In genomic region chr5:32339198-32339597, GRCh38 we compare ENCODE assay signal across 20 cellular contexts. TPM values are rescaled to one million over a fixed set of nuclear protein-coding genes. Genes with fewer than 3 reads are reported as not detected.
A peak's percentile ranks its signal among the peaks of the same experiment; 100 is the strongest.
DNase-seq lines count a peak whose midpoint lies in the region; ATAC-seq, FAIRE-seq and TF ChIP-seq lines count a peak whose summit lies in the region.
"Had no signal": no experiment of that assay in that cellular context is flagged by ENCODE, and none has a peak within 500 bp of the region (broad histone marks: within the 10 kb centered on the region; RNA-seq: fewer than 3 reads in every experiment).

No MANE protein-coding gene starts in this region.

- H3K9me1 ChIP-seq in K562 (ENCODE audit: control insufficient read depth, insufficient read depth, low read length) = no peaks in the 10 kb centered on the region

- no peaks in the 10 kb centered on the region for H3K27me3 ChIP-seq in cardiac muscle cell
- H3K27me3 ChIP-seq in heart right ventricle = no peaks in the 10 kb centered on the region
- no peaks in the 10 kb centered on the region; a peak in 1 of 5 replicates for H3K27me3 ChIP-seq in K562 (ENCODE audit: control insufficient read depth in 2 of 2, insufficient read depth in 2 of 2, low read length in 2 of 2)
- H3K27me3 ChIP-seq: BLaER1, neutrophil, uterus had no signal

- no peak for TF ChIP-seq POLR2A in NB4 (IDR thresholded peaks at IDR 0.05; ENCODE audit: extremely low read depth, insufficient read length)
- no peak for TF ChIP-seq POLR2A in K562 (conservative IDR thresholded peaks at IDR 0.05)

- H3K4me2 ChIP-seq in K562 (ENCODE audit: insufficient read depth, low read length) = no peak overlapping the region
- H3K4me2 ChIP-seq: BLaER1 had no signal

- H3K4me1 ChIP-seq in cardiac muscle cell (ENCODE audit: low read depth) = no peaks in the 10 kb centered on the region
- H3K4me1 ChIP-seq in heart right ventricle = no peaks in the 10 kb centered on the region
- H3K4me1 ChIP-seq in K562 (replicated peaks in 1 of 2; ENCODE audit: control insufficient read depth in 2 of 2, insufficient read depth in 2 of 2, low read length in 2 of 2) = no peaks in the 10 kb centered on the region
- H3K4me1 ChIP-seq: BLaER1, uterus had no signal

- POLR2A ChIA-PET in K562 (lab: Yijun Ruan, JAX) = interaction anchor here (0.9 to 1.1 kb wide), 2 partner anchors 10 to 26 kb away, joined by 3 read pairs; no protein-coding TSS in a partner anchor

- no peak overlapping the region for H3K9ac ChIP-seq in K562 (ENCODE audit: insufficient read depth in 1 of 2, low read depth in 2 of 2, low read length in 2 of 2)
- H3K9ac ChIP-seq: BLaER1 had no signal

- TF ChIP-seq CTCF in cardiac muscle cell (IDR thresholded peaks at IDR 0.05; ENCODE audit: low read depth, low read length) (no peak), heart right ventricle (IDR thresholded peaks at IDR 0.05) (no peak), NB4 (IDR thresholded peaks at IDR 0.05; ENCODE audit: low read depth, low read length) (no peak), K562 (IDR thresholded peaks at IDR 0.05 in 2 of 3, conservative IDR thresholded peaks at IDR 0.05 in 1 of 3; ENCODE audit: insufficient read depth in 2 of 3, low read depth in 1 of 3, low read length in 3 of 3) (no peak), Calu3 (IDR thresholded peaks at IDR 0.05; ENCODE audit: unreplicated experiment) (no peak)

- H3K27ac ChIP-seq in cardiac muscle cell (no peak overlapping the region), heart right ventricle (no peak overlapping the region), K562 (ENCODE audit: extremely low read depth, low read depth, low read length) (no peak overlapping the region)
- H3K27ac ChIP-seq: BLaER1, neutrophil, uterus had no signal

- H3K36me3 ChIP-seq in cardiac muscle cell (no peaks in the 10 kb centered on the region), heart right ventricle (no peaks in the 10 kb centered on the region), K562 (ENCODE audit: control insufficient read depth, insufficient read depth, low read length) (no peaks in the 10 kb centered on the region)
- H3K36me3 ChIP-seq: BLaER1, neutrophil, uterus had no signal

- H3K4me3 Mint-ChIP-seq in Calu3 (ENCODE audit: low read depth, unreplicated experiment) = no peak overlapping the region
- H3K4me3 Mint-ChIP-seq: H9, memory B cell had no signal

- no peak overlapping the region for H3K27ac Mint-ChIP-seq in Calu3 (ENCODE audit: unreplicated experiment)
- H3K27ac Mint-ChIP-seq: H9, memory B cell had no signal

- in situ Hi-C loops in K562 (cut with MboI) = no loop called here

- H3K4me1 Mint-ChIP-seq in Calu3 (ENCODE audit: low read depth, unreplicated experiment) = no peaks in the 10 kb centered on the region
- H3K4me1 Mint-ChIP-seq: H9, memory B cell had no signal

- DNase-seq in cardiac muscle cell (ENCODE audit: low read depth in 1 of 2, low spot score in 1 of 2) (peak; percentile 14 to 30), heart right ventricle (no peak), NB4 (ENCODE audit: low read depth) (peak; percentile 55), K562 (ENCODE audit: extremely low read depth in 1 of 4, low spot score in 3 of 4) (peak in 1 of 4 experiments; percentile 41), Calu3 (no peak), left cardiac atrium (no peak)
- DNase-seq in stimulated activated CD4-positive, alpha-beta T cell treated with anti-CD3 and anti-CD28 coated beads, Interleukin-2, amount 100 ng/mL, for 24 hours = no peak
- DNase-seq: activated CD4-positive, alpha-beta T cell treated with anti-CD3 and anti-CD28 coated beads for 1 hour; GF-D8; H9; NCI-H1048; stimulated activated naive CD4-positive, alpha-beta T cell treated with Interleukin-2 at 50 U/mL for 16 hours; uterus had no signal

- TF ChIP-seq RAD21 in K562 (CRISPR knock-in tag; conservative IDR thresholded peaks at IDR 0.05 in 1 of 2, IDR thresholded peaks at IDR 0.05 in 1 of 2) = no peak

- TF ChIP-seq EP300 in K562 (IDR thresholded peaks at IDR 0.05; ENCODE audit: low read length) = no peak

- no peak overlapping the region for H2AFZ ChIP-seq in K562 (ENCODE audit: low read depth, low read length)

- no peak for ATAC-seq in heart right ventricle
- ATAC-seq in K562 = no peak
- ATAC-seq in left cardiac atrium = no peak
- ATAC-seq in HG03460 (IDR thresholded peaks at IDR 0.05; ENCODE audit: unreplicated experiment) = no peak
- ATAC-seq: esophagus mucosa had no signal

- 68 to 77% methylated on average over 2 of the region's 2 CpGs for WGBS in heart right ventricle, 2 donors
- whole genome bisulfite sequencing in K562 (ENCODE audit: insufficient coverage, low coverage, missing lambda C conversion rate) = 9% methylated on average over 2 of the region's 2 CpGs

- BruUV-seq in K562 (replicated peaks; lab: Mats Ljungman, UMichigan) (no TSS peak), Calu3 (replicated peaks; lab: Mats Ljungman, UMichigan) (no TSS peak)

- no peaks in the 10 kb centered on the region for H3K27me3 Mint-ChIP-seq in Calu3 (ENCODE audit: unreplicated experiment)
- H3K27me3 Mint-ChIP-seq: memory B cell had no signal

- intact Hi-C loops in heart right ventricle (cut with DNase I) (loop anchor here in 1 of 10 donors (10.0 kb wide), 1 partner anchor 204 kb away; no protein-coding TSS in a partner anchor), K562 (cut with micrococcal nuclease) (loop anchor here (10.0 kb wide), 1 partner anchor 276 kb away; no protein-coding TSS in a partner anchor), Calu3 (cut with micrococcal nuclease; ENCODE audit: unreplicated experiment) (no loop called here), left cardiac atrium (cut with DNase I) (no loop called here)

- no peak for FAIRE-seq in K562 (lab: Jason Lieb, UNC)
- FAIRE-seq: colon, GM18507 had no signal

- CTCF ChIA-PET in K562 (lab: Yijun Ruan, JAX; ENCODE audit: low intra/inter-chr PET ratio) (no interaction called here), Calu3 (lab: Charles Lee) (no interaction called here)

- H3K9me3 Mint-ChIP-seq in Calu3 (ENCODE audit: low read depth, unreplicated experiment) = peaks cover 10% of the 10 kb centered on the region

- no peak overlapping the region for H3K4me3 ChIP-seq in cardiac muscle cell
- H3K4me3 ChIP-seq in heart right ventricle = no peak overlapping the region
- no peak overlapping the region for H3K4me3 ChIP-seq in NB4 (ENCODE audit: low read depth, low read length)
- H3K4me3 ChIP-seq in K562 = no peak overlapping the region
- H3K4me3 ChIP-seq: BLaER1, uterus had no signal

- no peaks in the 10 kb centered on the region for H4K20me1 ChIP-seq in K562 (replicated peaks; ENCODE audit: control insufficient read depth, insufficient read depth, low read length)
- H4K20me1 ChIP-seq: BLaER1 had no signal

- H3K79me2 ChIP-seq in K562 (ENCODE audit: control insufficient read depth, insufficient read depth, low read length) = no peaks in the 10 kb centered on the region

- H3K9me3 ChIP-seq in cardiac muscle cell (ENCODE audit: low read depth) = no peaks in the 10 kb centered on the region
- peaks cover 0 to 38% (median 8%) of the 10 kb centered on the region in 11 donors for H3K9me3 ChIP-seq in heart right ventricle
- H3K9me3 ChIP-seq in K562 (replicated peaks; ENCODE audit: control insufficient read depth, insufficient read depth, low read depth, low read length) = no peaks in the 10 kb centered on the region
- H3K9me3 ChIP-seq: uterus had no signal

- no peaks in the 10 kb centered on the region for H3K36me3 Mint-ChIP-seq in Calu3 (ENCODE audit: insufficient read depth, unreplicated experiment)
- H3K36me3 Mint-ChIP-seq: memory B cell had no signal

TF ChIP-seq in K562, 482 proteins besides CTCF, POLR2A, EP300 and RAD21 (continues in another document):
- TF ChIP-seq FOXP1 (CRISPR knock-in tag; IDR thresholded peaks at IDR 0.05) (no peak), MNT (conservative IDR thresholded peaks at IDR 0.05) (no peak), MAFF (IDR thresholded peaks at IDR 0.05; ENCODE audit: low read length) (no peak)

RNA-seq across cellular contexts. Expression of gene MTMR12, which starts 26.5 kb away (rescaled TPM):
- 11.6 and 21.1 TPM in 2 replicates for total RNA-seq in cardiac muscle cell
- 11.3 and 13.9 TPM in 2 replicates for polyA plus RNA-seq in cardiac muscle cell
- total RNA-seq in heart right ventricle = 10 to 100 TPM; 15.4 to 27.2 (median 19.9) TPM
- polyA plus RNA-seq in heart right ventricle = 1 to 10 TPM; 5.4 to 5.6 TPM
- 33.3 and 49.4 TPM in 2 replicates for total RNA-seq in K562 (2011; cell fraction: chromatin; rRNA removed; ENCODE audit: low replicate concordance)
- total RNA-seq in K562 (2011; cell fraction: nucleolus; rRNA removed) = 14.5 and 18.4 TPM in 2 replicates
- 19.8 and 20.4 TPM in 2 replicates for total RNA-seq in K562 (2011; cell fraction: nucleoplasm; rRNA removed)
- 13.4 and 17.9 TPM in 2 replicates for total RNA-seq in K562 (2014; rRNA removed)
- total RNA-seq in K562 (2014; rRNA removed; fragmentation: Illumina TruSeq; extraction: Trizol) = 17.1 and 20.9 TPM in 2 replicates
- total RNA-seq in K562 (2015; rRNA removed; fragmentation: Illumina TruSeq; extraction: Trizol) = 19.3 and 21.0 TPM in 2 replicates
- 28.4 and 28.7 TPM in 2 replicates for total RNA-seq in K562 (2021)
- polyA plus RNA-seq in K562 (2011; rRNA removed) = 14.3 and 22.1 TPM in 2 replicates
- 10.6 and 10.8 TPM in 2 replicates for polyA plus RNA-seq in K562 (2011; cell fraction: cytosol; rRNA removed)
- 6.9 and 7.8 TPM in 2 replicates for polyA plus RNA-seq in K562 (2011; cell fraction: nucleus; rRNA removed)
- polyA plus RNA-seq in K562 (2012) = 15.1 and 18.0 TPM in 2 replicates
- 24.7 and 25.1 TPM in 2 replicates for polyA plus RNA-seq in K562 (2014; fragmentation: Illumina TruSeq; extraction: Trizol)
- 1 to 10 TPM; 4.0 to 5.3 TPM for polyA plus RNA-seq in K562 (2014; fragmentation: Nextera tagmentation; extraction: Ambion mirVana)
- 12.3 and 14.0 TPM in 2 replicates for polyA plus RNA-seq in K562 (2014; rRNA removed)
- 32.8 and 45.2 TPM in 2 replicates for polyA minus RNA-seq in K562 (2011; rRNA and poly(A)+ RNA removed)
- polyA minus RNA-seq in K562 (2011; cell fraction: cytosol; rRNA and poly(A)+ RNA removed) = 12.0 and 21.4 TPM in 2 replicates
- 10.4 and 16.4 TPM in 2 replicates for polyA minus RNA-seq in K562 (2011; cell fraction: nucleus; rRNA and poly(A)+ RNA removed)
- total RNA-seq in Calu3 (2022) = 32.9 and 42.7 TPM in 2 replicates
- total RNA-seq in left cardiac atrium = 10 to 100 TPM; 19.6 to 24.9 TPM

Comparison
In these comparisons a context has a peak if more than half of its experiments do, and no peak if none do; other contexts are left out.
1. DNase-seq: peak in cardiac muscle cell (2 of 2) and NB4 (single experiment); none in heart right ventricle (0 of 2), Calu3 (single experiment), left cardiac atrium (single experiment) and stimulated activated CD4-positive, alpha-beta T cell treated with anti-CD3 and anti-CD28 coated beads, Interleukin-2, amount 100 ng/mL, for 24 hours (0 of 2).